In genomic region chr1:182092336-182092735, GRCh38 we compare ENCODE assay signal across 1 cellular context.
TF ChIP-seq lines count a peak whose summit lies in the region.

No MANE protein-coding gene starts in this region.

TF ChIP-seq in SK-N-SH, 30 proteins besides CTCF, POLR2A, EP300 and RAD21 (continued from another document):
- no peak for TF ChIP-seq ZBTB33 (IDR thresholded peaks at IDR 0.05; ENCODE audit: borderline replicate concordance, low read depth)
- no peak for TF ChIP-seq EZH2phosphoT487 (IDR thresholded peaks at IDR 0.05; ENCODE audit: borderline replicate concordance, low read depth)
- no peak for TF ChIP-seq RCOR1 (IDR thresholded peaks at IDR 0.05; ENCODE audit: low read length)
- TF ChIP-seq, protein P1, sequence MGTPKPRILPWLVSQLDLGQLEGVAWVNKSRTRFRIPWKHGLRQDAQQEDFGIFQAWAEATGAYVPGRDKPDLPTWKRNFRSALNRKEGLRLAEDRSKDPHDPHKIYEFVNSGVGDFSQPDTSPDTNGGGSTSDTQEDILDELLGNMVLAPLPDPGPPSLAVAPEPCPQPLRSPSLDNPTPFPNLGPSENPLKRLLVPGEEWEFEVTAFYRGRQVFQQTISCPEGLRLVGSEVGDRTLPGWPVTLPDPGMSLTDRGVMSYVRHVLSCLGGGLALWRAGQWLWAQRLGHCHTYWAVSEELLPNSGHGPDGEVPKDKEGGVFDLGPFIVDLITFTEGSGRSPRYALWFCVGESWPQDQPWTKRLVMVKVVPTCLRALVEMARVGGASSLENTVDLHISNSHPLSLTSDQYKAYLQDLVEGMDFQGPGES (IDR thresholded peaks at IDR 0.05; ENCODE audit: low read depth, low read length) = no peak
